8 cellular contexts compared by ENCODE assay signal in genomic region chrX:69616520-69617203, GRCh38. TPM values are rescaled to one million over a fixed set of nuclear protein-coding genes. Genes with fewer than 3 reads are reported as not detected.
DNase-seq lines count a peak whose midpoint lies in the region; ATAC-seq and TF ChIP-seq lines count a peak whose summit lies in the region.

No MANE protein-coding gene starts in this region.

- H3K4me3 ChIP-seq in GM23248 (no peak overlapping the region; the same call in 1 of the 2 replicates), mesenchymal stem cell (ENCODE audit: insufficient read depth in 1 of 2, low read depth in 1 of 2, low read length in 2 of 2) (peak overlapping the region in 1 of 2 experiments; percentile 73), thyroid gland (replicated peaks in 1 of 3) (peak overlapping the region in 2 of 3 donors; percentile 44 to 45)

- H3K9me2 ChIP-seq in GM23248 (ENCODE audit: insufficient read depth), result no peaks in the 10 kb centered on the region

- no peak overlapping the region for H4K8ac ChIP-seq in mesenchymal stem cell (ENCODE audit: low read length)

- in situ Hi-C loops in GM23248 (cut with MboI), result no loop called here

- no peak for TF ChIP-seq CTCF in thyroid gland (IDR thresholded peaks at IDR 0.05)

- no peak overlapping the region for H4K91ac ChIP-seq in mesenchymal stem cell (ENCODE audit: low read length)

- ATAC-seq in GM21515 (IDR thresholded peaks at IDR 0.05; ENCODE audit: unreplicated experiment), result no peak
- no peak for ATAC-seq in HG03097 (IDR thresholded peaks at IDR 0.05; ENCODE audit: low FRiP score, unreplicated experiment)

- H2BK12ac ChIP-seq in mesenchymal stem cell (ENCODE audit: low read length in 2 of 2), result no peak overlapping the region

- H4K20me1 ChIP-seq in GM23248 (ENCODE audit: insufficient read depth), result no peaks in the 10 kb centered on the region

- no peak overlapping the region for H2BK15ac ChIP-seq in mesenchymal stem cell (ENCODE audit: low read depth, poor library complexity, severe bottlenecking)

- 0 to 3% methylated on average over 3 to 22 of the region's 47 CpGs for WGBS in GM23248 (ENCODE audit: low coverage in 1 of 2, low lambda C conversion rate in 2 of 2, missing lambda C conversion rate in 2 of 2), 2 experiments
- under 1% methylated on average over 38 of the region's 47 CpGs for WGBS in mesenchymal stem cell
- WGBS in thyroid gland, 2 donors, result 0% methylated on average over 2 of the region's 47 CpGs; no CpG with 5 or more reads in 1 of the 2 donors

- intact Hi-C loops in thyroid gland (cut with DNase I), result no loop called here

- H3K4me1 ChIP-seq in GM23248 (ENCODE audit: insufficient read depth), result no peaks in the 10 kb centered on the region
- peaks cover 9% of the 10 kb centered on the region for H3K4me1 ChIP-seq in mesenchymal stem cell (ENCODE audit: control insufficient read depth, insufficient read depth, low read depth, low read length)
- no peaks in the 10 kb centered on the region for H3K4me1 ChIP-seq in thyroid gland

- H3K79me2 ChIP-seq in GM23248 (ENCODE audit: insufficient read depth), result no peaks in the 10 kb centered on the region

- H2BK120ac ChIP-seq in mesenchymal stem cell (ENCODE audit: low read depth, low read length), result no peak overlapping the region

- H3K36me3 ChIP-seq in GM23248 (ENCODE audit: low read depth) (no peaks in the 10 kb centered on the region), mesenchymal stem cell (ENCODE audit: control insufficient read depth in 1 of 2, insufficient read depth in 2 of 2, low read depth in 1 of 2, low read length in 2 of 2) (no peaks in the 10 kb centered on the region), thyroid gland (no peaks in the 10 kb centered on the region)

- no peaks in the 10 kb centered on the region for H3K79me1 ChIP-seq in mesenchymal stem cell (replicated peaks; ENCODE audit: low read length, poor library complexity, severe bottlenecking)

- H2AK5ac ChIP-seq in mesenchymal stem cell (ENCODE audit: low read length, severe bottlenecking), result no peak overlapping the region

- peak; percentile 4 for DNase-seq in GM23248
- DNase-seq in SW480 (ENCODE audit: low spot score), result peak; percentile 33
- peak; percentile 0 for DNase-seq in dermis blood vessel endothelial cell
- DNase-seq in mesenchymal stem cell, result no peak
- peak; percentile 33 to 39 for DNase-seq in thyroid gland
- no peak for DNase-seq in NCI-H1417 treated with DMSO at 0.1 percent for 48 hours (lab: John Stamatoyannopoulos, UW)

- H3K18ac ChIP-seq in mesenchymal stem cell (ENCODE audit: low read depth in 1 of 2, low read length in 2 of 2), result no peak overlapping the region

- H3K4ac ChIP-seq in mesenchymal stem cell (ENCODE audit: low read depth in 1 of 2, low read length in 2 of 2), result no peak overlapping the region

- H3F3A ChIP-seq in GM23248 (ENCODE audit: insufficient read depth), result no peaks in the 10 kb centered on the region

- no peak overlapping the region for H2AFZ ChIP-seq in GM23248
- H2AFZ ChIP-seq in mesenchymal stem cell (ENCODE audit: low read depth, low read length), result no peak overlapping the region

- TF ChIP-seq POLR2A in thyroid gland (IDR thresholded peaks at IDR 0.05), result no peak

- no peaks in the 10 kb centered on the region; the same call in 1 of the 2 replicates for H3K27me3 ChIP-seq in GM23248 (replicated peaks; ENCODE audit: insufficient read depth)
- peaks cover 15 to 68% of the 10 kb centered on the region in 2 experiments for H3K27me3 ChIP-seq in mesenchymal stem cell (ENCODE audit: control insufficient read depth in 1 of 2, insufficient read depth in 1 of 2, low read length in 2 of 2)
- no peaks in the 10 kb centered on the region for H3K27me3 ChIP-seq in thyroid gland

- H3K27ac ChIP-seq in GM23248 (no peak overlapping the region), mesenchymal stem cell (ENCODE audit: low read length, poor library complexity, severe bottlenecking) (no peak overlapping the region), thyroid gland (peak overlapping the region in 1 of 3 donors; percentile 37)

- H3K14ac ChIP-seq in mesenchymal stem cell (ENCODE audit: low read length in 2 of 2), result no peak overlapping the region

- H2BK5ac ChIP-seq in mesenchymal stem cell (ENCODE audit: low read depth, low read length, poor library complexity, severe bottlenecking), result no peak overlapping the region

- no peak overlapping the region for H3K9ac ChIP-seq in GM23248
- no peak overlapping the region for H3K9ac ChIP-seq in mesenchymal stem cell (ENCODE audit: low read length)

- no peak overlapping the region for H3K23ac ChIP-seq in mesenchymal stem cell (ENCODE audit: low read length in 2 of 2)

- H3K9me3 ChIP-seq in GM23248 (ENCODE audit: low read depth) (no peaks in the 10 kb centered on the region), mesenchymal stem cell (ENCODE audit: control insufficient read depth, low read length) (no peaks in the 10 kb centered on the region), thyroid gland (no peaks in the 10 kb centered on the region)

- peak overlapping the region; percentile 54 for H3K4me2 ChIP-seq in GM23248 (ENCODE audit: unreplicated experiment)
- H3K4me2 ChIP-seq in mesenchymal stem cell (ENCODE audit: low read length, poor library complexity, severe bottlenecking), result peak overlapping the region; percentile 79

RNA-seq across cellular contexts. Expression of gene EDA, which starts 0.7 kb away (rescaled TPM):
- 0.11 TPM in 1 of 2 replicates, not detected in the other for total RNA-seq in GM23248 (2014; rRNA removed; shearing (Covaris generic))
- not detected in 2 replicates for polyA plus RNA-seq in GM23248 (2016; fragmentation: Nextera tagmentation; extraction: Ambion mirVana)
- total RNA-seq in dermis blood vessel endothelial cell, result 1.3 and 3.1 TPM in 2 replicates
- polyA plus RNA-seq in mesenchymal stem cell (2013, experiment 1 of 2), result 0.11 TPM
- polyA plus RNA-seq in mesenchymal stem cell (2013, experiment 2 of 2), result 0.07 TPM
- 10 to 100 TPM in 3 of 4 donors, 1 to 10 TPM in 1; 6.2 to 27.0 (median 14.2) TPM for total RNA-seq in thyroid gland

Comparison
In these comparisons a context has a peak if more than half of its experiments do, and no peak if none do; other contexts are left out.
1. DNase-seq: peak in GM23248 (single experiment), SW480 (single experiment), dermis blood vessel endothelial cell (single experiment) and thyroid gland (2 of 2); none in mesenchymal stem cell (single experiment) and NCI-H1417 treated with DMSO at 0.1 percent for 48 hours (single experiment).